Comparison of ENCODE assay signal across 1 cellular context in genomic region chr15:67093146-67093874, GRCh38.
TF ChIP-seq lines count a peak whose summit lies in the region.

No MANE protein-coding gene starts in this region.

TF ChIP-seq in GM12878, 131 proteins besides CTCF, POLR2A, EP300 and RAD21 (continued from another document):
- TF ChIP-seq, protein P1, sequence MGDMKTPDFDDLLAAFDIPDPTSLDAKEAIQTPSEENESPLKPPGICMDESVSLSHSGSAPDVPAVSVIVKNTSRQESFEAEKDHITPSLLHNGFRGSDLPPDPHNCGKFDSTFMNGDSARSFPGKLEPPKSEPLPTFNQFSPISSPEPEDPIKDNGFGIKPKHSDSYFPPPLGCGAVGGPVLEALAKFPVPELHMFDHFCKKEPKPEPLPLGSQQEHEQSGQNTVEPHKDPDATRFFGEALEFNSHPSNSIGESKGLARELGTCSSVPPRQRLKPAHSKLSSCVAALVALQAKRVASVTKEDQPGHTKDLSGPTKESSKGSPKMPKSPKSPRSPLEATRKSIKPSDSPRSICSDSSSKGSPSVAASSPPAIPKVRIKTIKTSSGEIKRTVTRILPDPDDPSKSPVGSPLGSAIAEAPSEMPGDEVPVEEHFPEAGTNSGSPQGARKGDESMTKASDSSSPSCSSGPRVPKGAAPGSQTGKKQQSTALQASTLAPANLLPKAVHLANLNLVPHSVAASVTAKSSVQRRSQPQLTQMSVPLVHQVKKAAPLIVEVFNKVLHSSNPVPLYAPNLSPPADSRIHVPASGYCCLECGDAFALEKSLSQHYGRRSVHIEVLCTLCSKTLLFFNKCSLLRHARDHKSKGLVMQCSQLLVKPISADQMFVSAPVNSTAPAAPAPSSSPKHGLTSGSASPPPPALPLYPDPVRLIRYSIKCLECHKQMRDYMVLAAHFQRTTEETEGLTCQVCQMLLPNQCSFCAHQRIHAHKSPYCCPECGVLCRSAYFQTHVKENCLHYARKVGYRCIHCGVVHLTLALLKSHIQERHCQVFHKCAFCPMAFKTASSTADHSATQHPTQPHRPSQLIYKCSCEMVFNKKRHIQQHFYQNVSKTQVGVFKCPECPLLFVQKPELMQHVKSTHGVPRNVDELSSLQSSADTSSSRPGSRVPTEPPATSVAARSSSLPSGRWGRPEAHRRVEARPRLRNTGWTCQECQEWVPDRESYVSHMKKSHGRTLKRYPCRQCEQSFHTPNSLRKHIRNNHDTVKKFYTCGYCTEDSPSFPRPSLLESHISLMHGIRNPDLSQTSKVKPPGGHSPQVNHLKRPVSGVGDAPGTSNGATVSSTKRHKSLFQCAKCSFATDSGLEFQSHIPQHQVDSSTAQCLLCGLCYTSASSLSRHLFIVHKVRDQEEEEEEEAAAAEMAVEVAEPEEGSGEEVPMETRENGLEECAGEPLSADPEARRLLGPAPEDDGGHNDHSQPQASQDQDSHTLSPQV (IDR thresholded peaks at IDR 0.05) = no peak
- TF ChIP-seq SRF (IDR thresholded peaks at IDR 0.05; ENCODE audit: low read depth in 2 of 2, low read length in 2 of 2) = 0 out of 4 replicates have a peak, but pooled peaks of 1 of the 2 experiments have one; percentile 25
- TF ChIP-seq IKZF1 (conservative IDR thresholded peaks at IDR 0.05) = peak; percentile 74
- TF ChIP-seq SP1 (IDR thresholded peaks at IDR 0.05; ENCODE audit: low read depth, low read length) = no peak
- TF ChIP-seq TCF3 (IDR thresholded peaks at IDR 0.05; ENCODE audit: borderline replicate concordance, insufficient read depth, low read depth, low read length) = 0 out of 2 replicates have a peak, but pooled peaks have one; percentile 53
- peak in 1 of 2 experiments; percentile 53; a peak in 2 of 4 replicates for TF ChIP-seq BHLHE40 (IDR thresholded peaks at IDR 0.05; ENCODE audit: borderline replicate concordance in 1 of 2, low read depth in 2 of 2, low read length in 1 of 2)
- peak; percentile 91 for TF ChIP-seq EED (IDR thresholded peaks at IDR 0.05; ENCODE audit: low read depth)
- peak; percentile 69 for TF ChIP-seq TCF12 (IDR thresholded peaks at IDR 0.05; ENCODE audit: low read depth, low read length)
- TF ChIP-seq MAX (IDR thresholded peaks at IDR 0.05; ENCODE audit: low read depth, low read length) = no peak
- TF ChIP-seq NRF1 (conservative IDR thresholded peaks at IDR 0.05; ENCODE audit: low read depth, low read length) = no peak
- TF ChIP-seq POLR2AphosphoS2 (IDR thresholded peaks at IDR 0.05; ENCODE audit: low read depth, low read length) = no peak
- TF ChIP-seq GATAD2B (conservative IDR thresholded peaks at IDR 0.05; ENCODE audit: low read depth) = 0 out of 2 replicates have a peak, but pooled peaks have one; percentile 58
- peak; percentile 73 for TF ChIP-seq BCL11A (IDR thresholded peaks at IDR 0.05; ENCODE audit: low read depth, low read length)
- 0 out of 3 replicates have a peak, but pooled peaks have one; percentile 24 for TF ChIP-seq POU2F2 (IDR thresholded peaks at IDR 0.05; ENCODE audit: borderline replicate concordance, low read depth, low read length)
